ENCODE assay signal across 6 cellular contexts in genomic region chr6:85483861-85484260, GRCh38.
"Had no signal": no experiment of that assay in that cellular context is flagged by ENCODE, and none has a peak within 500 bp of the region (broad histone marks: within the 10 kb centered on the region; RNA-seq: fewer than 3 reads in every experiment).

No MANE protein-coding gene starts in this region.

- DNase-seq: activated CD8-positive, alpha-beta T cell treated with anti-CD3 and anti-CD28 coated beads, Interleukin-2, amount 10 ng/mL, durations not matched to agents 7 days and 5 days; activated naive CD4-positive, alpha-beta T cell treated with anti-CD3 and anti-CD28 coated beads, Interleukin-2, amount 50 U/mL, for 16 hours; cerebellar nuclear complex; NCI-H1436 treated with DMSO at 0.1 percent for 48 hours; PC-3 had no signal

- H3K4me3 ChIP-seq: adrenal gland had no signal

- H3K4me1 ChIP-seq: adrenal gland had no signal

- H3K27ac ChIP-seq: adrenal gland had no signal

- H3K9me3 ChIP-seq: adrenal gland had no signal

- H3K36me3 ChIP-seq: adrenal gland had no signal

- H3K27me3 ChIP-seq: adrenal gland had no signal
